In genomic region chr15:83109532-83109931, GRCh38 we compare ENCODE assay signal across 26 cellular contexts. TPM values are rescaled to one million over a fixed set of nuclear protein-coding genes. Genes with fewer than 3 reads are reported as not detected.
DNase-seq lines count a peak whose midpoint lies in the region; ATAC-seq and TF ChIP-seq lines count a peak whose summit lies in the region.
"Had no signal": no experiment of that assay in that cellular context is flagged by ENCODE, and none has a peak within 500 bp of the region (broad histone marks: within the 10 kb centered on the region; RNA-seq: fewer than 3 reads in every experiment).

No MANE protein-coding gene starts in this region.

- peak overlapping the region in 1 of 2 donors; percentile 60 for H3K27ac ChIP-seq in coronary artery
- H3K27ac ChIP-seq in neuronal stem cell (replicated peaks; ENCODE audit: low read length) = no peak overlapping the region
- H3K27ac ChIP-seq in transverse colon = peak overlapping the region in 1 of 4 donors; percentile 46
- H3K27ac ChIP-seq: SJSA1, VCaP had no signal

- no CpG with 5 or more reads among the region's 12 CpGs for WGBS in neuronal stem cell (ENCODE audit: extremely low coverage in 2 of 2, insufficient read length in 2 of 2, insufficient replicate concordance in 1 of 2), 2 donors
- 38 to 89% methylated on average over 1 to 12 of the region's 12 CpGs for WGBS in transverse colon (ENCODE audit: low coverage in 1 of 2), 2 donors

- H3K4me1 ChIP-seq in neuronal stem cell (ENCODE audit: control insufficient read depth in 2 of 2, insufficient read depth in 1 of 2, low read depth in 1 of 2, low read length in 2 of 2) (peaks cover 0 to 3% of the 10 kb centered on the region in 2 donors), transverse colon (peaks cover 0 to 14% (median 3%) of the 10 kb centered on the region in 4 donors)

- CTCF ChIA-PET in GM10248 (lab: Yijun Ruan, JAX) = interaction anchor here (1.2 kb wide), 1 partner anchor 15 kb away, joined by 4 read pairs; no protein-coding TSS in a partner anchor

- no peak overlapping the region for H3K4ac ChIP-seq in neuronal stem cell (ENCODE audit: low read length)

- peak overlapping the region; percentile 16 for H2AK5ac ChIP-seq in neuronal stem cell (ENCODE audit: low read depth, low read length)

- peaks cover 42% of the 10 kb centered on the region for H3K4me1 Mint-ChIP-seq in T-helper 1 cell treated with Interleukin-12 subunit alpha and Interleukin-12 subunit beta and Interleukin-4 antibody, amounts not matched to agents 30 μg/mL and 1 μg/mL, for 36 hours (ENCODE audit: low read depth)

- no peak overlapping the region for H2BK5ac ChIP-seq in neuronal stem cell (ENCODE audit: low read length)

- H3K4me3 ChIP-seq in coronary artery = no peak overlapping the region
- no peak overlapping the region for H3K4me3 ChIP-seq in neuronal stem cell (ENCODE audit: low read length in 2 of 2)
- H3K4me3 ChIP-seq in transverse colon = no peak overlapping the region
- H3K4me3 ChIP-seq: SJSA1 had no signal

- no peak overlapping the region for H2BK120ac ChIP-seq in neuronal stem cell (ENCODE audit: low read depth, low read length)

- in situ Hi-C loops in transverse colon (cut with MboI; ENCODE audit: low pct_ligation_motif_present in 1 of 4, low pct_unique_long_range_greater_than_20kb in 1 of 4, low sequenced_read_pairs in 3 of 4) = no loop called here

- H3K9ac ChIP-seq in neuronal stem cell (ENCODE audit: low read depth, low read length, poor library complexity) = no peak overlapping the region

- H3K27me3 Mint-ChIP-seq in T-helper 1 cell treated with Interleukin-12 subunit alpha and Interleukin-12 subunit beta and Interleukin-4 antibody, amounts not matched to agents 30 μg/mL and 1 μg/mL, for 36 hours (ENCODE audit: low read depth) = peaks cover 16% of the 10 kb centered on the region

- peaks cover 2% of the 10 kb centered on the region for H3K79me1 ChIP-seq in neuronal stem cell (ENCODE audit: low read depth, low read length)

- H2AFZ ChIP-seq in neuronal stem cell (ENCODE audit: low read length) = no peak overlapping the region

- H3K9me3 ChIP-seq in neuronal stem cell (replicated peaks in 1 of 2; ENCODE audit: control insufficient read depth in 2 of 2, insufficient read depth in 1 of 2, low read depth in 1 of 2, low read length in 2 of 2) (peaks cover 0 to 2% of the 10 kb centered on the region in 2 donors), transverse colon (no peaks in the 10 kb centered on the region)
- H3K9me3 ChIP-seq: SJSA1 had no signal

- DNase-seq in T-helper 1 cell (no peak), CD1c-positive myeloid dendritic cell (ENCODE audit: extremely low spot score) (peak; percentile 38), coronary artery (ENCODE audit: low spot score) (peak; percentile 60), neuronal stem cell (ENCODE audit: low spot score) (no peak), transverse colon (no peak), GM10248 (ENCODE audit: extremely low spot score) (no peak)
- DNase-seq: 8988T; activated CD8-positive, alpha-beta memory T cell treated with anti-CD3 and anti-CD28 coated beads, Interleukin-2, amount 50 U/mL, for 4 hours; activated effector memory CD4-positive, alpha-beta T cell treated with Interleukin-2 at 50 U/mL for 16 hours; COR-L47; DND-41; effector CD4-positive, alpha-beta T cell; hippocampal formation; Karpas-422; left ventricle myocardium superior; NCI-H1092; NCI-H2029; NCI-H69; nephron progenitor cell had no signal

- no peak for TF ChIP-seq POLR2A in transverse colon (IDR thresholded peaks at IDR 0.05)

- no peak overlapping the region for H4K91ac ChIP-seq in neuronal stem cell (ENCODE audit: low read depth, low read length, poor library complexity)

- H2BK12ac ChIP-seq in neuronal stem cell (ENCODE audit: low read length) = no peak overlapping the region

- H2BK15ac ChIP-seq in neuronal stem cell (ENCODE audit: low read length) = no peak overlapping the region

- H3K36me3 Mint-ChIP-seq in T-helper 1 cell treated with Interleukin-12 subunit alpha and Interleukin-12 subunit beta and Interleukin-4 antibody, amounts not matched to agents 30 μg/mL and 1 μg/mL, for 36 hours (ENCODE audit: low read depth) = peaks cover 34% of the 10 kb centered on the region

- no peaks in the 10 kb centered on the region for H3K9me3 Mint-ChIP-seq in T-helper 1 cell treated with Interleukin-12 subunit alpha and Interleukin-12 subunit beta and Interleukin-4 antibody, amounts not matched to agents 30 μg/mL and 1 μg/mL, for 36 hours

- no peak overlapping the region for H3K18ac ChIP-seq in neuronal stem cell (ENCODE audit: low read length)

- H3K14ac ChIP-seq in neuronal stem cell (ENCODE audit: low read length) = no peak overlapping the region

- no peak for TF ChIP-seq CTCF in coronary artery (IDR thresholded peaks at IDR 0.05)
- TF ChIP-seq CTCF in transverse colon (IDR thresholded peaks at IDR 0.05) = no peak
- TF ChIP-seq CTCF in GM10248 (IDR thresholded peaks at IDR 0.05; ENCODE audit: control extremely low read depth, extremely low read depth, low read depth, missing control alignments) = no peak

- intact Hi-C loops in transverse colon (cut with DNase I; ENCODE audit: low total_unique reads) = no loop called here

- ATAC-seq in GM21723 (IDR thresholded peaks at IDR 0.05; ENCODE audit: unreplicated experiment) = no peak
- ATAC-seq: esophagus mucosa had no signal

- POLR2A ChIA-PET in GM10248 (lab: Yijun Ruan, JAX) = no interaction called here

- peaks cover 12 to 42% (median 17%) of the 10 kb centered on the region in 3 experiments for H3K27me3 ChIP-seq in neuronal stem cell (ENCODE audit: control insufficient read depth in 3 of 3, insufficient read depth in 3 of 3, low read depth in 1 of 3, low read length in 3 of 3)
- H3K27me3 ChIP-seq in transverse colon = peaks cover 49% of the 10 kb centered on the region

- TF ChIP-seq EP300 in transverse colon (IDR thresholded peaks at IDR 0.05; ENCODE audit: low read depth) = no peak

- peak overlapping the region; percentile 30 for H3K4me3 Mint-ChIP-seq in T-helper 1 cell treated with Interleukin-12 subunit alpha and Interleukin-12 subunit beta and Interleukin-4 antibody, amounts not matched to agents 30 μg/mL and 1 μg/mL, for 36 hours
- H3K4me3 Mint-ChIP-seq: nephron progenitor cell had no signal

- H3K4me2 ChIP-seq in neuronal stem cell (ENCODE audit: insufficient read depth, low read length, poor library complexity, severe bottlenecking) = no peak overlapping the region

- no peak overlapping the region for H4K8ac ChIP-seq in neuronal stem cell (ENCODE audit: low read depth, low read length)

- H3K27ac Mint-ChIP-seq in T-helper 1 cell treated with Interleukin-12 subunit alpha and Interleukin-12 subunit beta and Interleukin-4 antibody, amounts not matched to agents 30 μg/mL and 1 μg/mL, for 36 hours = no peak overlapping the region
- H3K27ac Mint-ChIP-seq: nephron progenitor cell, progenitor cell of endocrine pancreas had no signal

- H3K36me3 ChIP-seq in neuronal stem cell (replicated peaks in 1 of 2; ENCODE audit: control insufficient read depth in 2 of 2, insufficient read depth in 2 of 2, low read length in 2 of 2) (peaks cover 0 to 5% of the 10 kb centered on the region in 2 donors), transverse colon (no peaks in the 10 kb centered on the region)
- H3K36me3 ChIP-seq: SJSA1 had no signal

- H3K23ac ChIP-seq in neuronal stem cell (ENCODE audit: low read depth, low read length, poor library complexity) = no peak overlapping the region

RNA-seq across cellular contexts. Expression of gene TM6SF1, which starts 2.1 kb away (rescaled TPM):
- polyA plus RNA-seq in neuronal stem cell (2013, experiment 1 of 2) = 0.04 TPM
- polyA plus RNA-seq in neuronal stem cell (2013, experiment 2 of 2) = 0.03 TPM
- total RNA-seq in transverse colon = 1 to 10 TPM in 1 of 4 donors, under 1 TPM in 1, not detected in 2; 0.96 to 1.7 TPM
- total RNA-seq: progenitor cell of endocrine pancreas, RPMI7951 had no signal

RNA-seq across cellular contexts. Expression of gene BTBD1, which starts 42.5 kb away (rescaled TPM):
- 23.3 TPM for polyA plus RNA-seq in neuronal stem cell (2013, experiment 1 of 2)
- 23.8 TPM for polyA plus RNA-seq in neuronal stem cell (2013, experiment 2 of 2)
- 10 to 100 TPM; 65.7 to 96.1 (median 74.1) TPM for total RNA-seq in transverse colon

Comparison
In these comparisons a context has a peak if more than half of its experiments do, and no peak if none do; other contexts are left out.
1. DNase-seq: peak in CD1c-positive myeloid dendritic cell (single experiment) and coronary artery (single experiment); none in T-helper 1 cell (0 of 5), neuronal stem cell (single experiment), transverse colon (single experiment) and GM10248 (single experiment).